16 cellular contexts compared by ENCODE assay signal in the genomic region with DNA sequence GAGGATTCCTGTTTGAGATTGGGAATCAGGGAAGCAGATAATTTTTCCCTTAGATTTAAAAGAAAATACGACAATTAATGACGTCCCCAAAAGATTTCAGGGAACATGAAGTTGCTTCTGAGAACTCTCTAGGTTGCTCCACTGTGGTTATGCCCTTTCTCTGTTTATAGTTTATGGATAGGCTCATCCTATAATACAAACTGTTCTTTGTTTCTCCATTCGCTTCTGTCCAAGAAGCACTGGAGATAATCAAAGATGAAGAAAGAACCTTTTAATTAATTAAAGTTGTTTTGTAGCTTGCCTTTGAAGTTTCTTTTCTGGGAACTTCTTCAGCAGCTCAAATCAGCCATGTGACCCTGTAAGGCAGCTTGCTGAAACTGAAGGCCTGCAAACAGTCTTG.
A peak's percentile ranks its signal among the peaks of the same experiment; 100 is the strongest.
DNase-seq lines count a peak whose midpoint lies in the region; ATAC-seq lines count a peak whose summit lies in the region.
"Had no signal": no experiment of that assay in that cellular context is flagged by ENCODE, and none has a peak within 500 bp of the region (broad histone marks: within the 10 kb centered on the region; RNA-seq: fewer than 3 reads in every experiment).

No MANE protein-coding gene starts in this region.

- intact Hi-C loops in sciatic nerve (cut with DNase I), result no loop called here

- DNase-seq in SK-MEL-5 (ENCODE audit: low read depth, low spot score) (peak; percentile 56), epidermal melanocyte (ENCODE audit: insufficient read length, low spot score) (peak; percentile 63), foreskin melanocyte (peak; percentile 80), sciatic nerve (ENCODE audit: low spot score) (no peak), NCI-H2171 (lab: John Stamatoyannopoulos, UW) (no peak), NAMALWA (ENCODE audit: low spot score) (no peak)
- DNase-seq: C1 segment of cervical spinal cord; Caco-2; CD4-positive, alpha-beta memory T cell; DMS153; DND-41; H9 had no signal

- ATAC-seq in sciatic nerve (peak; percentile 53), HG02798 (IDR thresholded peaks at IDR 0.05; ENCODE audit: poor library complexity, unreplicated experiment) (no peak), HG02884 (IDR thresholded peaks at IDR 0.05; ENCODE audit: unreplicated experiment) (no peak)
- ATAC-seq: GM23338, HCT116 had no signal

- in situ Hi-C loops in SK-MEL-5 (cut with HindIII; ENCODE audit: low pct_unique_long_range_greater_than_20kb, low sequenced_read_pairs), result no loop called here

Comparison
In these comparisons a context has a peak if more than half of its experiments do, and no peak if none do; other contexts are left out.
1. DNase-seq: peak in SK-MEL-5 (single experiment), epidermal melanocyte (single experiment) and foreskin melanocyte (single experiment); none in sciatic nerve (single experiment), NCI-H2171 (single experiment) and NAMALWA (single experiment).